Comparison of ENCODE assay signal across 22 cellular contexts in the genomic region with DNA sequence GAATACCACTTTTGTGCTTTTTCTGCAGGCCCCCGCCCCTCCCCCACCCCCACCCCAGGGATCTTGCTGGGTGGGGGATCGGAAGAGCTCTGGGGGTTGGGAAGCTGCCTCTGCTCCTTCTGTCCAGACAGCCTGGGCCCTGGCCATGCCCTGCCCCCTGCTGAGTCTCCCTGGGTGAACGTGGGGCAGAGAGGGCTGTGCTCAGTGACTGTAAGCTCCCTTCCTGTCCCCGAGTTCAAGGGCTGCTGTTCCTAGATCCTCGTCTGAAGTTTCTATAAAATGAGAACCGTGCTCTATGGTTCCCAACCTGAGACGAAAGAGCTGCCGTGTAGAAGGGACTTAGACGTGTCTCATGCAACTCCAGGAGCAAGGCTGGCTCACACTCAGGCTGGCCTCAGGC.
"Had no signal": no experiment of that assay in that cellular context is flagged by ENCODE, and none has a peak within 500 bp of the region (broad histone marks: within the 10 kb centered on the region; RNA-seq: fewer than 3 reads in every experiment).

No MANE protein-coding gene starts in this region.

- H3K36me3 ChIP-seq: esophagus squamous epithelium, left ventricle myocardium inferior, lower lobe of right lung, prostate gland, right atrium auricular region, stomach, tibial artery had no signal

- H2AFZ ChIP-seq: hepatocyte had no signal

- ATAC-seq: effector memory CD8-positive, alpha-beta T cell; left colon; lower lobe of right lung; naive thymus-derived CD8-positive, alpha-beta T cell; sciatic nerve had no signal

- H3K4me3 Mint-ChIP-seq: effector memory CD8-positive, alpha-beta T cell; naive thymus-derived CD8-positive, alpha-beta T cell; type B pancreatic cell had no signal

- DNase-seq: cortex of kidney; effector memory CD8-positive, alpha-beta T cell; erythroblast; esophagus squamous epithelium; left colon; left ventricle myocardium inferior; lower lobe of right lung; naive thymus-derived CD8-positive, alpha-beta T cell; stimulated activated CD4-positive, alpha-beta T cell treated with anti-CD3 and anti-CD28 coated beads, Interleukin-12 subunit alpha, Interleukin-12 subunit beta, amount 100 ng/mL, for 4 hours; stimulated activated CD4-positive, alpha-beta T cell treated with anti-CD3 and anti-CD28 coated beads, Interleukin-1b, Interleukin-23, amount 100 ng/mL, for 48 hours; stimulated activated CD4-positive, alpha-beta T cell treated with anti-CD3 and anti-CD28 coated beads, Interleukin-4, amount 100 ng/mL, for 1 hour; stimulated activated CD8-positive, alpha-beta memory T cell treated with anti-CD3 and anti-CD28 coated beads, Interleukin-4, amount 100 ng/mL, for 48 hours; stimulated activated naive CD4-positive, alpha-beta T cell treated with Interleukin-2 at 50 U/mL for 16 hours; stomach; testis; tibial artery had no signal

- H3K9me3 Mint-ChIP-seq: effector memory CD8-positive, alpha-beta T cell; naive thymus-derived CD8-positive, alpha-beta T cell; type B pancreatic cell had no signal

- H3K27ac Mint-ChIP-seq: effector memory CD8-positive, alpha-beta T cell; naive thymus-derived CD8-positive, alpha-beta T cell; type B pancreatic cell had no signal

- H3K4me1 ChIP-seq: prostate gland had no signal

- H3K4me1 Mint-ChIP-seq: naive thymus-derived CD8-positive, alpha-beta T cell had no signal

- H3K4me3 ChIP-seq: esophagus squamous epithelium, hepatocyte, left ventricle myocardium inferior, lower lobe of right lung, prostate gland, right atrium auricular region, smooth muscle cell, stomach, testis, tibial artery had no signal

- H3K9me3 ChIP-seq: esophagus squamous epithelium, left ventricle myocardium inferior, lower lobe of right lung, prostate gland, right atrium auricular region, stomach, testis, tibial artery had no signal

- H3K27me3 ChIP-seq: right atrium auricular region, testis had no signal

- H3K27ac ChIP-seq: esophagus squamous epithelium, hepatocyte, left ventricle myocardium inferior, lower lobe of right lung, prostate gland, right atrium auricular region, stomach, testis, tibial artery had no signal

- H3K79me2 ChIP-seq: hepatocyte had no signal

- H3K4me2 ChIP-seq: hepatocyte, smooth muscle cell had no signal

- H3K36me3 Mint-ChIP-seq: naive thymus-derived CD8-positive, alpha-beta T cell; type B pancreatic cell had no signal
